ENCODE assay signal across 8 cellular contexts in the genomic region with DNA sequence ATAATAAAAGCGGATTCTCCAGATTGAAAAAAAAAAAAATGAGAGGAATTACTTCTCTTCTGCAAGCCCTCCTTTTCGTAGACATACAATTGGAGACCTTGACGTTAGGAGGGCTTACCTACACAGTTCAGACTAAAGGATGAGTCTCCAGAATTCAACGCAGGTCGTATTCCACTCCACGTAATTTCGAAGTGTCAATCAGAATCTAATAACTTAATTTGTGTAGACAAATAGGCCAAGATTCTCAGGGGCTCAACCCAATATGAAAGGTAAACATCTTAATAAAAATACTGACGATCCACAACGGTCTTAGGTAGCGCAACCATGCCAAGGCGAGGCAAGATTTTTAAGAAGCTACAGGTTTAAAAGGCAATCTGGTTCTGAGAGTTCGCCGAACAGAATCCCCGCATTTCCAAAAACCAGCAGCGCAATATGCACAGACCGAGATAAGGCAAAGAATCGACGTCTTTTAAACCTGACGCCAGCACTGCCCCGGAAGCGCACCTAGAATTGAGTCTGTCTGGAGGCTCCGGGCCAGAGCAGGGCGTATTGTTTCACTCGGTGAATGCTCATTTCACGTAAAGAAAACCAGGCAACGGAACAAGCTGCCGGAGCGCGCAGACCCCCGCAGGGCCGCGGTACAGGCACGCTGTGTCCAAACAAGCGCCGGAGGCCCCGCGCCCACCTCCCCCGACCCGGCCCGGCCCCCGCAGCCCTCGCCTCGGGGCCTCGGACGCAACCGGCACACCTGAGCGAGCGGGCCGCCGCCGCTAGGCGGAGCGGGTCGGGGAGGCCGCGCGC. TPM values are rescaled to one million over a fixed set of nuclear protein-coding genes. Genes with fewer than 3 reads are reported as not detected.
DNase-seq lines count a peak whose midpoint lies in the region; ATAC-seq, FAIRE-seq and TF ChIP-seq lines count a peak whose summit lies in the region.

No MANE protein-coding gene starts in this region.

- H2AFZ ChIP-seq in PC-9, result peak overlapping the region; percentile 77
- H2AFZ ChIP-seq in GM12878 (ENCODE audit: control insufficient read depth, low read depth, low read length), result peak overlapping the region; percentile 93
- H2AFZ ChIP-seq in smooth muscle cell (ENCODE audit: low read depth), result peak overlapping the region; percentile 63

- WGBS in GM12878 (ENCODE audit: insufficient coverage, insufficient replicate concordance, low lambda C conversion rate, missing lambda C conversion rate), result under 1% methylated on average over 45 of the region's 57 CpGs
- 1% methylated on average over 55 of the region's 57 CpGs for WGBS in smooth muscle cell (ENCODE audit: low lambda C conversion rate)

- H3F3A ChIP-seq in PC-9 (ENCODE audit: insufficient read depth, low read depth) (peaks cover 30% of the 10 kb centered on the region), smooth muscle cell (ENCODE audit: low read depth) (peaks cover 5% of the 10 kb centered on the region)

- peak overlapping the region; percentile 99 for H3K4me2 ChIP-seq in PC-9
- H3K4me2 ChIP-seq in GM12878 (ENCODE audit: control insufficient read depth, insufficient read depth), result peak overlapping the region; percentile 87
- peak overlapping the region; percentile 94 for H3K4me2 ChIP-seq in smooth muscle cell

- no peak for TF ChIP-seq EP300 in GM12878 (IDR thresholded peaks at IDR 0.05; ENCODE audit: borderline replicate concordance in 1 of 2, control insufficient read depth in 1 of 2, low read depth in 2 of 2, low read length in 2 of 2)

- no peak for TF ChIP-seq RAD21 in GM12878 (IDR thresholded peaks at IDR 0.05; ENCODE audit: insufficient read depth, low read depth, low read length)

- H3K4me3 ChIP-seq in Caco-2 (ENCODE audit: low read depth, low read length), result peak overlapping the region; percentile 62
- H3K4me3 ChIP-seq in PC-9, result peak overlapping the region; percentile 87
- peak overlapping the region; percentile 93 for H3K4me3 ChIP-seq in GM12878
- peak overlapping the region; percentile 98 for H3K4me3 ChIP-seq in iPS-20b (ENCODE audit: low read length)
- peak overlapping the region; percentile 77 for H3K4me3 ChIP-seq in smooth muscle cell

- H3K9me2 ChIP-seq in PC-9 (ENCODE audit: insufficient read depth), result no peaks in the 10 kb centered on the region

- no peaks in the 10 kb centered on the region for H3K27me3 ChIP-seq in Caco-2 (replicated peaks; ENCODE audit: control insufficient read depth, insufficient read depth, low read length)
- no peaks in the 10 kb centered on the region for H3K27me3 ChIP-seq in PC-9 (ENCODE audit: insufficient read depth, low read depth)
- H3K27me3 ChIP-seq in GM12878 (replicated peaks in 1 of 2; ENCODE audit: control insufficient read depth in 2 of 2, insufficient read depth in 2 of 2, low read length in 1 of 2), result no peaks in the 10 kb centered on the region
- no peaks in the 10 kb centered on the region for H3K27me3 ChIP-seq in iPS-20b (ENCODE audit: insufficient read depth, low read length)
- no peaks in the 10 kb centered on the region for H3K27me3 ChIP-seq in smooth muscle cell (ENCODE audit: low read depth)

- no peaks in the 10 kb centered on the region for H3K4me1 Mint-ChIP-seq in Caco-2 (ENCODE audit: low read depth, unreplicated experiment)

- FAIRE-seq in GM12878 (lab: Jason Lieb, UNC), result peak; percentile 84

- peaks cover 29% of the 10 kb centered on the region for H3K36me3 Mint-ChIP-seq in Caco-2 (ENCODE audit: insufficient read depth, unreplicated experiment)

- H4K20me1 ChIP-seq in PC-9 (ENCODE audit: insufficient read depth) (peaks cover 22% of the 10 kb centered on the region), GM12878 (ENCODE audit: control insufficient read depth, insufficient read depth) (no peaks in the 10 kb centered on the region), smooth muscle cell (ENCODE audit: low read depth) (peaks cover 16% of the 10 kb centered on the region)

- peak; percentile 24 for ATAC-seq in GM19025 (IDR thresholded peaks at IDR 0.05; ENCODE audit: low read depth, unreplicated experiment)
- ATAC-seq in HG03139 (IDR thresholded peaks at IDR 0.05; ENCODE audit: unreplicated experiment), result peak; percentile 27
- ATAC-seq in GM12878, result peak; percentile 54

- H3K4me3 Mint-ChIP-seq in Caco-2 (ENCODE audit: unreplicated experiment), result peak overlapping the region; percentile 92

- H3K36me3 ChIP-seq in Caco-2 (ENCODE audit: control insufficient read depth, insufficient read depth, low read length) (no peaks in the 10 kb centered on the region; the same call in 1 of the 2 replicates), PC-9 (ENCODE audit: low read depth) (no peaks in the 10 kb centered on the region), GM12878 (ENCODE audit: control insufficient read depth in 2 of 2, insufficient read depth in 2 of 2, low read length in 1 of 2) (no peaks in the 10 kb centered on the region), iPS-20b (ENCODE audit: insufficient read depth, low read depth, low read length) (no peaks in the 10 kb centered on the region), smooth muscle cell (ENCODE audit: low read depth) (no peaks in the 10 kb centered on the region)

- SMC1A ChIA-PET in GM12878 (lab: Charles Lee; ENCODE audit: uncharacterized antibody, unreplicated experiment), result interaction anchor here (0.5 to 1.6 kb wide), 7 partner anchors 11 to 32 kb away, joined by 3 to 4 read pairs (median 3); no protein-coding TSS in a partner anchor

- DNase-seq in Caco-2 (no peak), PC-9 (peak in 1 of 2 experiments; percentile 37), GM12878 (ENCODE audit: low read depth, low spot score) (no peak), smooth muscle cell (lab: John Stamatoyannopoulos, UW; ENCODE audit: unreplicated experiment) (no peak), CD1c-positive myeloid dendritic cell (ENCODE audit: extremely low spot score) (no peak)

- peaks cover 63% of the 10 kb centered on the region for H3K79me2 ChIP-seq in PC-9 (ENCODE audit: low read depth)
- peaks cover 47% of the 10 kb centered on the region for H3K79me2 ChIP-seq in GM12878 (ENCODE audit: control insufficient read depth, insufficient read depth, low read length)
- H3K79me2 ChIP-seq in smooth muscle cell (ENCODE audit: low read depth), result peaks cover 51% of the 10 kb centered on the region

- RAD21 ChIA-PET in GM12878 (lab: Charles Lee; ENCODE audit: unreplicated experiment), result interaction anchor here (1.1 to 1.6 kb wide), 6 partner anchors 16 to 71 kb away, joined by 3 to 9 read pairs (median 5); partner anchors contain the start of gene TAF1C

- no peak for TF ChIP-seq POLR2A in GM12878 (IDR thresholded peaks at IDR 0.05; ENCODE audit: low read depth, low read length)

- no peaks in the 10 kb centered on the region for H3K27me3 Mint-ChIP-seq in Caco-2 (ENCODE audit: insufficient read depth, unreplicated experiment)

- peak in 1 of 2 experiments; percentile 12 for TF ChIP-seq CTCF in Caco-2 (IDR thresholded peaks at IDR 0.05; ENCODE audit: insufficient read depth in 1 of 2, low read depth in 1 of 2, low read length in 1 of 2, severe bottlenecking in 1 of 2, unreplicated experiment in 1 of 2)
- TF ChIP-seq CTCF in PC-9 (conservative IDR thresholded peaks at IDR 0.05), result no peak; the same call in 1 of the 2 replicates
- TF ChIP-seq CTCF in GM12878 (IDR thresholded peaks at IDR 0.05 in 2 of 3, conservative IDR thresholded peaks at IDR 0.05 in 1 of 3; ENCODE audit: control insufficient read depth in 2 of 3, extremely low read depth in 1 of 3, insufficient read depth in 1 of 3, low read depth in 3 of 3, low read length in 3 of 3), result peak in 2 of 3 experiments; percentile 3 to 19; a peak in 1 of 6 replicates
- peak; percentile 49 for TF ChIP-seq CTCF in smooth muscle cell (IDR thresholded peaks at IDR 0.05; ENCODE audit: borderline replicate concordance, insufficient read depth, poor library complexity, severe bottlenecking)

- intact Hi-C loops in Caco-2 (cut with micrococcal nuclease; ENCODE audit: unreplicated experiment), result loop anchor here (1.0 to 2.0 kb wide), 3 partner anchors 20 to 59 kb away; partner anchors contain the start of genes DNAAF1 and HSDL1
- intact Hi-C loops in PC-9 (cut with micrococcal nuclease; ENCODE audit: unreplicated experiment), result loop anchor here (2.0 kb wide), 2 partner anchors 13 to 61 kb away; no protein-coding TSS in a partner anchor
- intact Hi-C loops in GM12878 (cut with micrococcal nuclease; ENCODE audit: unreplicated experiment), result loop anchor here (2.0 kb wide), 1 partner anchor 29 kb away; the partner anchor contains the start of genes DNAAF1 and HSDL1

- in situ Hi-C loops in GM12878 (cut with MboI), result no loop called here

- CTCF ChIA-PET in Caco-2 (lab: Charles Lee), result interaction anchor here (0.5 to 1.5 kb wide), 7 partner anchors 9 to 328 kb away, joined by 3 to 11 read pairs (median 4); partner anchors contain the start of gene TAF1C
- CTCF ChIA-PET in PC-9 (lab: Charles Lee), result interaction anchor here (0.6 to 1.6 kb wide), 4 partner anchors 9 to 185 kb away, joined by 3 to 6 read pairs (median 4); partner anchors contain the start of gene TAF1C
- CTCF ChIA-PET in GM12878 (lab: Yijun Ruan, JAX), result interaction anchor here (0.8 to 6.7 kb wide), 9 partner anchors 10 to 70 kb away, joined by 3 to 58 read pairs (median 3); partner anchors contain the start of genes DNAAF1, HSDL1 and TAF1C

- no peaks in the 10 kb centered on the region for H3K9me3 Mint-ChIP-seq in Caco-2 (ENCODE audit: unreplicated experiment)

- BruUV-seq in Caco-2 (replicated peaks; lab: Mats Ljungman, UMichigan) (no TSS peak), PC-9 (replicated peaks; lab: Mats Ljungman, UMichigan) (no TSS peak), GM12878 (replicated peaks; lab: Mats Ljungman, UMichigan) (no TSS peak)

- peak overlapping the region; percentile 93 for H3K9ac ChIP-seq in GM12878 (ENCODE audit: control insufficient read depth, insufficient read depth, low read length)
- H3K9ac ChIP-seq in iPS-20b (ENCODE audit: low read depth, low read length), result peak overlapping the region; percentile 98
- H3K9ac ChIP-seq in smooth muscle cell (ENCODE audit: low read depth), result peak overlapping the region; percentile 94

- H3K27ac Mint-ChIP-seq in Caco-2 (ENCODE audit: unreplicated experiment), result peak overlapping the region; percentile 96

- H3K4me1 ChIP-seq in Caco-2, result no peaks in the 10 kb centered on the region
- H3K4me1 ChIP-seq in PC-9 (replicated peaks; ENCODE audit: insufficient read depth), result peaks cover 39% of the 10 kb centered on the region
- H3K4me1 ChIP-seq in GM12878 (ENCODE audit: control insufficient read depth, insufficient read depth, low read length), result peaks cover 11% of the 10 kb centered on the region
- peaks cover 10% of the 10 kb centered on the region; the same call in 1 of the 2 replicates for H3K4me1 ChIP-seq in iPS-20b (ENCODE audit: insufficient read depth, low read length)
- peaks cover 9% of the 10 kb centered on the region for H3K4me1 ChIP-seq in smooth muscle cell (ENCODE audit: low read depth)

- H3K9me3 ChIP-seq in Caco-2 (no peaks in the 10 kb centered on the region), PC-9 (ENCODE audit: insufficient read depth, low read depth) (no peaks in the 10 kb centered on the region), GM12878 (replicated peaks; ENCODE audit: control insufficient read depth, insufficient read depth, low read length) (no peaks in the 10 kb centered on the region), iPS-20b (ENCODE audit: insufficient read depth, low read depth, low read length) (no peaks in the 10 kb centered on the region), smooth muscle cell (replicated peaks; ENCODE audit: low read depth) (no peaks in the 10 kb centered on the region)

- H3K27ac ChIP-seq in PC-9 (peak overlapping the region; percentile 67), GM12878 (ENCODE audit: control insufficient read depth, insufficient read depth) (peak overlapping the region; percentile 89), iPS-20b (ENCODE audit: low read length) (no peak overlapping the region), smooth muscle cell (ENCODE audit: low read depth) (peak overlapping the region; percentile 90)

- POLR2A ChIA-PET in Caco-2 (lab: Charles Lee), result interaction anchor here (0.7 to 1.4 kb wide), 5 partner anchors 19 to 970 kb away, joined by 3 to 10 read pairs (median 4); partner anchors contain the start of genes DNAAF1, HSDL1 and TAF1C
- POLR2A ChIA-PET in PC-9 (lab: Charles Lee; ENCODE audit: unreplicated experiment), result interaction anchor here (0.6 kb wide), 4 partner anchors 22 to 374 kb away, joined by 3 to 4 read pairs (median 3); no protein-coding TSS in a partner anchor
- POLR2A ChIA-PET in GM12878 (lab: Charles Lee), result interaction anchor here (0.9 to 1.9 kb wide), 7 partner anchors 12 to 70 kb away, joined by 3 to 9 read pairs (median 3); no protein-coding TSS in a partner anchor

RNA-seq across cellular contexts. Expression of gene MBTPS1, which starts 0.6 kb away (rescaled TPM):
- total RNA-seq in Caco-2 (2022) (93.2 and 96.4 TPM in 2 replicates), PC-9 (2021) (80.3 and 96.0 TPM in 2 replicates), GM12878 (2014; rRNA removed) (37.5 and 39.5 TPM in 2 replicates), GM12878 (2014; rRNA removed; fragmentation: Illumina TruSeq; extraction: Trizol) (21.9 and 23.7 TPM in 2 replicates), GM12878 (2021) (28.1 and 37.5 TPM in 2 replicates), smooth muscle cell (51.9 and 52.2 TPM in 2 replicates)
- total RNA-seq in GM12878 (2013; cell fraction: nucleolus; rRNA removed), result 193 and 215 TPM in 2 replicates
- polyA plus RNA-seq in GM12878 (2011; ENCODE audit: low read depth), result 16.7 TPM
- polyA plus RNA-seq in GM12878 (2011; rRNA removed) (39.5 and 43.9 TPM in 2 replicates), GM12878 (2014; fragmentation: Illumina TruSeq; extraction: Trizol) (24.9 and 28.7 TPM in 2 replicates), GM12878 (2014; fragmentation: Nextera tagmentation; extraction: Ambion mirVana) (1 to 10 TPM; 1.3 to 3.3 TPM), GM12878 (2014; rRNA removed) (33.8 and 34.6 TPM in 2 replicates), GM12878 (2016; fragmentation: Nextera tagmentation; extraction: Ambion mirVana) (10 to 100 TPM; 35.9 to 37.4 TPM), smooth muscle cell (60.6 and 68.9 TPM in 2 replicates)
- polyA plus RNA-seq in GM12878 (2011; cell fraction: cytosol; rRNA removed), result 31.3 and 41.1 TPM in 2 replicates
- polyA plus RNA-seq in GM12878 (2011; cell fraction: nucleus; rRNA removed), result 117 and 119 TPM in 2 replicates
- polyA plus RNA-seq in GM12878 (2012), result 27.7 and 30.7 TPM in 2 replicates
- polyA minus RNA-seq in GM12878 (2011; rRNA and poly(A)+ RNA removed), result 63.2 and 68.7 TPM in 2 replicates
- 17.4 and 20.7 TPM in 2 replicates for polyA minus RNA-seq in GM12878 (2011; cell fraction: cytosol; rRNA and poly(A)+ RNA removed)
- polyA minus RNA-seq in GM12878 (2011; cell fraction: nucleus; rRNA and poly(A)+ RNA removed), result 88.0 and 117 TPM in 2 replicates

RNA-seq across cellular contexts. Expression of gene HSDL1, which starts 28.9 kb away (rescaled TPM):
- total RNA-seq in Caco-2 (2022) (21.0 and 23.7 TPM in 2 replicates), PC-9 (2021) (30.5 and 32.1 TPM in 2 replicates), GM12878 (2014; rRNA removed) (5.5 and 7.8 TPM in 2 replicates), GM12878 (2014; rRNA removed; fragmentation: Illumina TruSeq; extraction: Trizol) (5.5 and 5.6 TPM in 2 replicates), GM12878 (2021) (5.5 and 6.8 TPM in 2 replicates), smooth muscle cell (27.3 and 32.6 TPM in 2 replicates)
- 15.6 and 18.8 TPM in 2 replicates for total RNA-seq in GM12878 (2013; cell fraction: nucleolus; rRNA removed)
- 4.1 TPM for polyA plus RNA-seq in GM12878 (2011; ENCODE audit: low read depth)
- polyA plus RNA-seq in GM12878 (2011; rRNA removed) (13.4 and 17.4 TPM in 2 replicates), GM12878 (2014; fragmentation: Illumina TruSeq; extraction: Trizol) (7.0 and 10.6 TPM in 2 replicates), GM12878 (2014; fragmentation: Nextera tagmentation; extraction: Ambion mirVana) (1 to 10 TPM; 2.0 to 3.6 TPM), GM12878 (2014; rRNA removed) (5.6 and 7.5 TPM in 2 replicates), GM12878 (2016; fragmentation: Nextera tagmentation; extraction: Ambion mirVana) (1 to 10 TPM; 4.4 to 5.7 TPM), smooth muscle cell (15.4 and 20.4 TPM in 2 replicates)
- polyA plus RNA-seq in GM12878 (2011; cell fraction: cytosol; rRNA removed), result 5.6 and 8.1 TPM in 2 replicates
- polyA plus RNA-seq in GM12878 (2011; cell fraction: nucleus; rRNA removed), result 13.9 and 17.2 TPM in 2 replicates
- 6.3 and 7.9 TPM in 2 replicates for polyA plus RNA-seq in GM12878 (2012)
- 8.8 and 12.1 TPM in 2 replicates for polyA minus RNA-seq in GM12878 (2011; rRNA and poly(A)+ RNA removed)
- polyA minus RNA-seq in GM12878 (2011; cell fraction: cytosol; rRNA and poly(A)+ RNA removed), result 2.8 and 3.0 TPM in 2 replicates
- polyA minus RNA-seq in GM12878 (2011; cell fraction: nucleus; rRNA and poly(A)+ RNA removed), result 3.4 and 5.8 TPM in 2 replicates

RNA-seq across cellular contexts. Expression of gene DNAAF1, which starts 29.0 kb away (rescaled TPM):
- total RNA-seq in Caco-2 (2022) (0.07 TPM in 1 of 2 replicates, not detected in the other), PC-9 (2021) (1.2 and 3.9 TPM in 2 replicates), GM12878 (2014; rRNA removed) (not detected in 2 replicates), GM12878 (2014; rRNA removed; fragmentation: Illumina TruSeq; extraction: Trizol) (not detected in 2 replicates), GM12878 (2021) (not detected in 2 replicates), smooth muscle cell (0.09 TPM in 1 of 2 replicates, not detected in the other)
- not detected in 2 replicates for total RNA-seq in GM12878 (2013; cell fraction: nucleolus; rRNA removed)
- polyA plus RNA-seq in GM12878 (2011; ENCODE audit: low read depth), result not detected
- polyA plus RNA-seq in GM12878 (2011; rRNA removed) (not detected in 2 replicates), GM12878 (2014; fragmentation: Illumina TruSeq; extraction: Trizol) (0.04 TPM in 1 of 2 replicates, not detected in the other), GM12878 (2014; fragmentation: Nextera tagmentation; extraction: Ambion mirVana) (under 1 TPM; 0.02 to 0.11 TPM), GM12878 (2014; rRNA removed) (not detected in 2 replicates), GM12878 (2016; fragmentation: Nextera tagmentation; extraction: Ambion mirVana) (under 1 TPM in 1 of 2 experiments, not detected in 1; 0.76 TPM), smooth muscle cell (0.06 TPM in 1 of 2 replicates, not detected in the other)
- not detected in 2 replicates for polyA plus RNA-seq in GM12878 (2011; cell fraction: cytosol; rRNA removed)
- polyA plus RNA-seq in GM12878 (2011; cell fraction: nucleus; rRNA removed), result not detected in 2 replicates
- 0.30 and 1.2 TPM in 2 replicates for polyA plus RNA-seq in GM12878 (2012)
- not detected in 2 replicates for polyA minus RNA-seq in GM12878 (2011; rRNA and poly(A)+ RNA removed)
- polyA minus RNA-seq in GM12878 (2011; cell fraction: cytosol; rRNA and poly(A)+ RNA removed), result not detected in 2 replicates
- polyA minus RNA-seq in GM12878 (2011; cell fraction: nucleus; rRNA and poly(A)+ RNA removed), result not detected in 2 replicates
